18 cellular contexts compared by ENCODE assay signal in the genomic region with DNA sequence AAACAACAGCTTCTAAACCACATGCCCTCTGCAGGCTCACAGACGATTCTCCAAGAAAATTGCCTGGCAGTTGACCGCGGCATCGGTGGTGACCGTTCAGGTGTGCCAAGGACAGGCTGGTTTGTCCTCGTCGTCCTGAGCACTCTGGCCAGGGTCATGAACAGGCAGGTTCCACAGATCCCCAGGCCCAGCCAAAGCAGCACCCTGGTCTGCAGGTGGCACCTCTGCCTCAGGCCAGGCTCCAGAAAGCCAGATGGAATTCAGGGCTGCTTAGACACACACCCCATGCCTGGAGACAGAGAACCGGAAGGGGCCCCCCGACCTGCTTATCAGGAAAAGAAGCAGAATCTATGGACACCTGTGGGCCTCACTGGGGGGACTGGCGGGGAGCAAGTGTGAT.
"Had no signal": no experiment of that assay in that cellular context is flagged by ENCODE, and none has a peak within 500 bp of the region (broad histone marks: within the 10 kb centered on the region; RNA-seq: fewer than 3 reads in every experiment).

No MANE protein-coding gene starts in this region.

- H3K4me1 ChIP-seq: ascending aorta, body of pancreas had no signal

- H3K27ac ChIP-seq: ascending aorta, body of pancreas, SK-N-MC, WERI-Rb-1 had no signal

- H3K4me3 ChIP-seq: ascending aorta, body of pancreas, K562, SK-N-MC had no signal

- H3K9me3 ChIP-seq: ascending aorta, body of pancreas had no signal

- H3K27me3 ChIP-seq: ascending aorta, body of pancreas had no signal

- ATAC-seq: activated CD4-positive, alpha-beta T cell treated with anti-CD3 and anti-CD28 coated beads for 36 hours; activated CD8-positive, alpha-beta T cell treated with anti-CD3 and anti-CD28 coated beads for 36 hours; body of pancreas; K562 had no signal

- H3K36me3 ChIP-seq: ascending aorta, WERI-Rb-1 had no signal

- DNase-seq: activated CD4-positive, alpha-beta T cell treated with anti-CD3 and anti-CD28 coated beads for 36 hours; activated CD8-positive, alpha-beta T cell treated with anti-CD3 and anti-CD28 coated beads for 36 hours; activated effector memory CD4-positive, alpha-beta T cell treated with Interleukin-2 at 50 U/mL for 16 hours; activated naive CD4-positive, alpha-beta T cell; activated T-cell treated with anti-CD3 and anti-CD28 coated beads, Interleukin-2, amount 50 U/mL, for 24 hours; body of pancreas; NCI-H1092; NCI-H1417; NCI-H1930; NCI-H2171; NCI-H226; NCI-H526; NCI-H82; T-helper 1 cell; WERI-Rb-1 had no signal
